18 cellular contexts compared by ENCODE assay signal in genomic region chr5:95723632-95724369, GRCh38. TPM values are rescaled to one million over a fixed set of nuclear protein-coding genes. Genes with fewer than 3 reads are reported as not detected.
A peak's percentile ranks its signal among the peaks of the same experiment; 100 is the strongest.
DNase-seq lines count a peak whose midpoint lies in the region; TF ChIP-seq lines count a peak whose summit lies in the region.
"Had no signal": no experiment of that assay in that cellular context is flagged by ENCODE, and none has a peak within 500 bp of the region (broad histone marks: within the 10 kb centered on the region; RNA-seq: fewer than 3 reads in every experiment).

No MANE protein-coding gene starts in this region.

- peak overlapping the region; percentile 38 for H2AFZ ChIP-seq in neural progenitor cell (replicated peaks)

- H3K4me2 ChIP-seq in neural progenitor cell: no peak overlapping the region

- H3K4me3 Mint-ChIP-seq in endothelial cell (ENCODE audit: unreplicated experiment) (no peak overlapping the region), neural progenitor cell (no peak overlapping the region)
- H3K4me3 Mint-ChIP-seq: activated CD8-positive, alpha-beta T cell treated with anti-CD3 and anti-CD28 coated beads, Interleukin-2, amount 10 ng/mL, durations not matched to agents 7 days and 5 days; activated naive CD4-positive, alpha-beta T cell treated with anti-CD3 and anti-CD28 coated beads, Interleukin-2, amount 10 ng/mL, durations not matched to agents 7 days and 5 days; CD4-positive, alpha-beta memory T cell had no signal

- no peak overlapping the region for H3K9ac ChIP-seq in neural progenitor cell

- no peaks in the 10 kb centered on the region for H3K9me3 Mint-ChIP-seq in endothelial cell (ENCODE audit: unreplicated experiment)
- H3K9me3 Mint-ChIP-seq in neural progenitor cell: no peaks in the 10 kb centered on the region
- H3K9me3 Mint-ChIP-seq: activated naive CD4-positive, alpha-beta T cell treated with anti-CD3 and anti-CD28 coated beads, Interleukin-2, amount 10 ng/mL, durations not matched to agents 7 days and 5 days; CD4-positive, alpha-beta memory T cell had no signal

- H3K27ac Mint-ChIP-seq in endothelial cell (ENCODE audit: unreplicated experiment) (no peak overlapping the region), neural progenitor cell (no peak overlapping the region)
- H3K27ac Mint-ChIP-seq: activated CD8-positive, alpha-beta T cell treated with anti-CD3 and anti-CD28 coated beads, Interleukin-2, amount 10 ng/mL, durations not matched to agents 7 days and 5 days; activated naive CD4-positive, alpha-beta T cell treated with anti-CD3 and anti-CD28 coated beads, Interleukin-2, amount 10 ng/mL, durations not matched to agents 7 days and 5 days; CD4-positive, alpha-beta memory T cell had no signal

- H3K4me1 Mint-ChIP-seq in endothelial cell (ENCODE audit: unreplicated experiment) (peaks cover 14% of the 10 kb centered on the region), neural progenitor cell (peaks cover 6% of the 10 kb centered on the region)

- no peaks in the 10 kb centered on the region for H4K20me1 ChIP-seq in neural progenitor cell (ENCODE audit: low read depth)

- no peak for TF ChIP-seq CTCF in endothelial cell (IDR thresholded peaks at IDR 0.05; ENCODE audit: unreplicated experiment)
- no peak for TF ChIP-seq CTCF in neural progenitor cell (IDR thresholded peaks at IDR 0.05)
- TF ChIP-seq CTCF in GM20000 (IDR thresholded peaks at IDR 0.05; ENCODE audit: extremely low read depth, missing control alignments): no peak

- H3K4me3 ChIP-seq in MG63 (no peak overlapping the region), neural progenitor cell (no peak overlapping the region)
- H3K4me3 ChIP-seq: colonic mucosa, SJSA1 had no signal

- H3K36me3 Mint-ChIP-seq in endothelial cell (ENCODE audit: low read depth, unreplicated experiment) (no peaks in the 10 kb centered on the region), neural progenitor cell (no peaks in the 10 kb centered on the region)
- H3K36me3 Mint-ChIP-seq: activated naive CD4-positive, alpha-beta T cell treated with anti-CD3 and anti-CD28 coated beads, Interleukin-2, amount 10 ng/mL, durations not matched to agents 7 days and 5 days; CD4-positive, alpha-beta memory T cell had no signal

- no peaks in the 10 kb centered on the region for H3K79me2 ChIP-seq in neural progenitor cell (ENCODE audit: low read depth)

- no peaks in the 10 kb centered on the region for H3K36me3 ChIP-seq in MG63
- H3K36me3 ChIP-seq in neural progenitor cell: no peaks in the 10 kb centered on the region
- H3K36me3 ChIP-seq: colonic mucosa, neutrophil, SJSA1 had no signal

- H3K9me3 ChIP-seq in MG63 (no peaks in the 10 kb centered on the region), neural progenitor cell (ENCODE audit: low read depth) (no peaks in the 10 kb centered on the region)
- H3K9me3 ChIP-seq: colonic mucosa, neutrophil, SJSA1 had no signal

- no peak overlapping the region for H3K27ac ChIP-seq in neural progenitor cell
- H3K27ac ChIP-seq: colonic mucosa, foreskin keratinocyte, neutrophil had no signal

- H3K27me3 Mint-ChIP-seq in endothelial cell (ENCODE audit: unreplicated experiment) (no peaks in the 10 kb centered on the region), neural progenitor cell (ENCODE audit: insufficient read depth, low read depth) (peaks cover 4% of the 10 kb centered on the region)

- peak; percentile 36 for DNase-seq in GM03348 (ENCODE audit: low spot score)
- DNase-seq in MG63: peak; percentile 54
- DNase-seq in endothelial cell (ENCODE audit: low spot score): peak; percentile 33
- no peak for DNase-seq in neural progenitor cell (ENCODE audit: low spot score)
- DNase-seq in activated T-cell treated with anti-CD3 and anti-CD28 coated beads, Interleukin-2, amount 50 U/mL, for 1 hour: no peak
- DNase-seq in NCI-H1694 treated with DMSO at 0.1 percent for 48 hours (lab: John Stamatoyannopoulos, UW): no peak
- DNase-seq in GM20000 (ENCODE audit: low spot score): no peak
- DNase-seq in nucleus accumbens (lab: John Stamatoyannopoulos, UW): no peak
- DNase-seq: activated CD8-positive, alpha-beta T cell treated with anti-CD3 and anti-CD28 coated beads, Interleukin-2, amount 10 ng/mL, durations not matched to agents 7 days and 5 days; activated naive CD4-positive, alpha-beta T cell treated with anti-CD3 and anti-CD28 coated beads, Interleukin-2, amount 10 ng/mL, durations not matched to agents 7 days and 5 days; CD4-positive, alpha-beta memory T cell; colonic mucosa; foreskin keratinocyte; MV-4-11; NCI-H510A treated with DMSO at 0.1 percent for 48 hours; stimulated activated CD4-positive, alpha-beta T cell treated with anti-CD3 and anti-CD28 coated beads, Interleukin-15, amount 100 ng/mL, for 24 hours had no signal

- H3K4me1 ChIP-seq in neural progenitor cell: no peaks in the 10 kb centered on the region
- H3K4me1 ChIP-seq: colonic mucosa had no signal

- H3K27me3 ChIP-seq in MG63 (no peaks in the 10 kb centered on the region), neural progenitor cell (peaks cover 17% of the 10 kb centered on the region)
- H3K27me3 ChIP-seq: colonic mucosa, neutrophil, SJSA1 had no signal

- no peaks in the 10 kb centered on the region for H3F3A ChIP-seq in neural progenitor cell (ENCODE audit: low read depth)

RNA-seq across cellular contexts. Expression of gene RHOBTB3, which starts 7.3 kb away (rescaled TPM):
- 74.7 and 99.2 TPM in 2 replicates for total RNA-seq in MG63 (2014; rRNA removed; shearing (Covaris generic); ENCODE audit: low replicate concordance)
- total RNA-seq in endothelial cell (ENCODE audit: unreplicated experiment): 22.8 TPM
- total RNA-seq in neural progenitor cell (ENCODE audit: low replicate concordance): 3.6 and 5.5 TPM in 2 replicates

RNA-seq across cellular contexts. Expression of gene SPATA9, which starts 41.0 kb away (rescaled TPM):
- 1.1 TPM in 1 of 2 replicates, not detected in the other for total RNA-seq in MG63 (2014; rRNA removed; shearing (Covaris generic); ENCODE audit: low replicate concordance)
- 0.33 TPM for total RNA-seq in endothelial cell (ENCODE audit: unreplicated experiment)
- total RNA-seq in neural progenitor cell (ENCODE audit: low replicate concordance): not detected in 2 replicates
- total RNA-seq: activated CD8-positive, alpha-beta T cell treated with anti-CD3 and anti-CD28 coated beads, Interleukin-2, amount 10 ng/mL, durations not matched to agents 7 days and 5 days; CD4-positive, alpha-beta memory T cell; foreskin keratinocyte had no signal

Comparison
In these comparisons a context has a peak if more than half of its experiments do, and no peak if none do; other contexts are left out.
1. DNase-seq: peak in GM03348 (single experiment), MG63 (single experiment) and endothelial cell (single experiment); none in neural progenitor cell (single experiment), activated T-cell treated with anti-CD3 and anti-CD28 coated beads, Interleukin-2, amount 50 U/mL, for 1 hour (single experiment), NCI-H1694 treated with DMSO at 0.1 percent for 48 hours (single experiment), GM20000 (single experiment) and nucleus accumbens (0 of 56).